In genomic region chr17:76948301-76948700, GRCh38 we compare ENCODE assay signal across 20 cellular contexts.
DNase-seq lines count a peak whose midpoint lies in the region; ATAC-seq and TF ChIP-seq lines count a peak whose summit lies in the region.
"Had no signal": no experiment of that assay in that cellular context is flagged by ENCODE, and none has a peak within 500 bp of the region (broad histone marks: within the 10 kb centered on the region; RNA-seq: fewer than 3 reads in every experiment).

No MANE protein-coding gene starts in this region.

- H3K14ac ChIP-seq in neuronal stem cell (ENCODE audit: low read length), result no peak overlapping the region

- no peak for TF ChIP-seq EP300 in upper lobe of left lung (IDR thresholded peaks at IDR 0.05)
- no peak for TF ChIP-seq EP300 in SK-N-SH (IDR thresholded peaks at IDR 0.05; ENCODE audit: borderline replicate concordance in 1 of 2, low read depth in 1 of 2, low read length in 1 of 2)

- no peak overlapping the region for H4K91ac ChIP-seq in neuronal stem cell (ENCODE audit: low read depth, low read length, poor library complexity)

- no peaks in the 10 kb centered on the region for H3F3A ChIP-seq in SK-N-SH (replicated peaks; ENCODE audit: insufficient read depth)

- H3K36me3 ChIP-seq in BLaER1 (peaks cover 69% of the 10 kb centered on the region), H7 (replicated peaks; ENCODE audit: control insufficient read depth, insufficient read depth, low read length) (no peaks in the 10 kb centered on the region), neuronal stem cell (replicated peaks in 1 of 2; ENCODE audit: control insufficient read depth in 2 of 2, insufficient read depth in 2 of 2, low read length in 2 of 2) (peaks cover 2 to 35% of the 10 kb centered on the region in 2 donors), upper lobe of left lung (no peaks in the 10 kb centered on the region), SK-N-SH (replicated peaks in 1 of 2; ENCODE audit: control insufficient read depth in 1 of 2, insufficient read depth in 2 of 2, low read length in 1 of 2) (no peaks in the 10 kb centered on the region)

- TF ChIP-seq POLR2A in upper lobe of left lung (IDR thresholded peaks at IDR 0.05), result no peak

- H3K9ac ChIP-seq in BLaER1 (no peak overlapping the region), neuronal stem cell (ENCODE audit: low read depth, low read length, poor library complexity) (no peak overlapping the region), SK-N-SH (no peak overlapping the region)
- H3K9ac ChIP-seq: GM23248 had no signal

- TF ChIP-seq CTCF in GM10248 (IDR thresholded peaks at IDR 0.05; ENCODE audit: control extremely low read depth, extremely low read depth, low read depth, missing control alignments) (no peak), upper lobe of left lung (IDR thresholded peaks at IDR 0.05) (no peak), SK-N-SH (IDR thresholded peaks at IDR 0.05) (no peak)

- DNase-seq in H7 (peak; percentile 55), neuronal stem cell (ENCODE audit: low spot score) (no peak), GM10248 (ENCODE audit: extremely low spot score) (no peak), NOMO-1 treated with DMSO at 0.1 percent for 48 hours (lab: John Stamatoyannopoulos, UW; ENCODE audit: unreplicated experiment) (no peak), upper lobe of left lung (no peak), SK-N-SH (no peak)
- DNase-seq: Caco-2; CD4-positive, CD25-positive, alpha-beta regulatory T cell; CD8-positive, alpha-beta T cell; DMS 273 treated with DMSO at 0.1 percent for 48 hours; DMS79; EL; GDM1; GM23248; H9; HFFc6 had no signal

- no peak for TF ChIP-seq RAD21 in SK-N-SH (IDR thresholded peaks at IDR 0.05; ENCODE audit: low read length)

- H3K4ac ChIP-seq in neuronal stem cell (ENCODE audit: low read length), result no peak overlapping the region

- H3K4me1 ChIP-seq in BLaER1 (peaks cover 48% of the 10 kb centered on the region), neuronal stem cell (ENCODE audit: control insufficient read depth in 2 of 2, insufficient read depth in 1 of 2, low read depth in 1 of 2, low read length in 2 of 2) (peaks cover 0 to 15% of the 10 kb centered on the region in 2 donors), upper lobe of left lung (no peaks in the 10 kb centered on the region), SK-N-SH (ENCODE audit: control insufficient read depth in 1 of 2, insufficient read depth in 2 of 2, low read depth in 1 of 2, low read length in 1 of 2) (peaks cover 0 to 11% of the 10 kb centered on the region in 2 experiments; a peak in 1 of 4 replicates)
- H3K4me1 ChIP-seq: Caco-2 had no signal

- H2BK5ac ChIP-seq in neuronal stem cell (ENCODE audit: low read length), result peak overlapping the region; percentile 48

- H3K4me2 ChIP-seq in BLaER1 (no peak overlapping the region), neuronal stem cell (ENCODE audit: insufficient read depth, low read length, poor library complexity, severe bottlenecking) (no peak overlapping the region), SK-N-SH (no peak overlapping the region)

- H3K79me1 ChIP-seq in neuronal stem cell (ENCODE audit: low read depth, low read length), result no peaks in the 10 kb centered on the region

- no peak overlapping the region for H4K8ac ChIP-seq in neuronal stem cell (ENCODE audit: low read depth, low read length)

- H3K18ac ChIP-seq in neuronal stem cell (ENCODE audit: low read length), result no peak overlapping the region

- H3K23ac ChIP-seq in neuronal stem cell (ENCODE audit: low read depth, low read length, poor library complexity), result no peak overlapping the region

- no peak overlapping the region for H2AK5ac ChIP-seq in neuronal stem cell (ENCODE audit: low read depth, low read length)

- H3K9me3 ChIP-seq in BLaER1 (no peaks in the 10 kb centered on the region), neuronal stem cell (replicated peaks in 1 of 2; ENCODE audit: control insufficient read depth in 2 of 2, insufficient read depth in 1 of 2, low read depth in 1 of 2, low read length in 2 of 2) (no peaks in the 10 kb centered on the region), upper lobe of left lung (no peaks in the 10 kb centered on the region), SK-N-SH (no peaks in the 10 kb centered on the region)
- H3K9me3 ChIP-seq: Caco-2 had no signal

- no CpG with 5 or more reads among the region's 10 CpGs for WGBS in neuronal stem cell (ENCODE audit: extremely low coverage in 2 of 2, insufficient read length in 2 of 2, insufficient replicate concordance in 1 of 2), 2 donors
- WGBS in upper lobe of left lung, 2 donors, result 95 to 100% methylated on average over 1 to 9 of the region's 10 CpGs
- WGBS in SK-N-SH (ENCODE audit: low lambda C conversion rate), result 100% methylated on average over 3 of the region's 10 CpGs

- POLR2A ChIA-PET in GM10248 (lab: Yijun Ruan, JAX), result no interaction called here
- POLR2A ChIA-PET in SK-N-SH (lab: Yijun Ruan, JAX), result no interaction called here

- no peak overlapping the region for H3K4me3 ChIP-seq in BLaER1
- H3K4me3 ChIP-seq in H7 (ENCODE audit: insufficient read depth, low read depth, low read length), result no peak overlapping the region
- H3K4me3 ChIP-seq in neuronal stem cell (ENCODE audit: low read length in 2 of 2), result no peak overlapping the region
- no peak overlapping the region for H3K4me3 ChIP-seq in upper lobe of left lung
- H3K4me3 ChIP-seq in SK-N-SH (ENCODE audit: low read depth in 2 of 2, low read length in 1 of 2), result no peak overlapping the region
- H3K4me3 ChIP-seq: GM23248 had no signal

- H2BK120ac ChIP-seq in neuronal stem cell (ENCODE audit: low read depth, low read length), result no peak overlapping the region

- H3K27me3 ChIP-seq in BLaER1 (no peaks in the 10 kb centered on the region), H7 (ENCODE audit: control insufficient read depth, insufficient read depth, low read length) (no peaks in the 10 kb centered on the region), neuronal stem cell (ENCODE audit: control insufficient read depth in 3 of 3, insufficient read depth in 3 of 3, low read depth in 1 of 3, low read length in 3 of 3) (no peaks in the 10 kb centered on the region), upper lobe of left lung (no peaks in the 10 kb centered on the region), SK-N-SH (ENCODE audit: insufficient read depth) (no peaks in the 10 kb centered on the region)

- 0 out of 2 replicates have a peak overlapping the region, but pooled peaks have one; percentile 26 for H3K27ac ChIP-seq in BLaER1
- peak overlapping the region; percentile 55 for H3K27ac ChIP-seq in angular gyrus (ENCODE audit: low read depth, low read length)
- H3K27ac ChIP-seq in neuronal stem cell (replicated peaks; ENCODE audit: low read length), result no peak overlapping the region
- no peak overlapping the region for H3K27ac ChIP-seq in upper lobe of left lung
- no peak overlapping the region for H3K27ac ChIP-seq in SK-N-SH (ENCODE audit: low read depth in 2 of 2, low read length in 1 of 2)
- H3K27ac ChIP-seq: C4-2B, GM23248 had no signal

- CTCF ChIA-PET in GM10248 (lab: Yijun Ruan, JAX), result no interaction called here
- CTCF ChIA-PET in SK-N-SH (lab: Yijun Ruan, JAX), result interaction anchor here (1.2 to 1.5 kb wide), 2 partner anchors 108 to 132 kb away, joined by 3 read pairs; no protein-coding TSS in a partner anchor

- peaks cover 26% of the 10 kb centered on the region for H4K20me1 ChIP-seq in BLaER1
- H4K20me1 ChIP-seq in SK-N-SH (ENCODE audit: insufficient read depth), result no peaks in the 10 kb centered on the region

- H3K9me2 ChIP-seq in SK-N-SH, result no peaks in the 10 kb centered on the region

- no peak overlapping the region for H2BK15ac ChIP-seq in neuronal stem cell (ENCODE audit: low read length)

- ATAC-seq in upper lobe of left lung (ENCODE audit: low FRiP score in 2 of 2), result no peak
- ATAC-seq: CD8-positive, alpha-beta T cell; HCT116 had no signal

- H2AFZ ChIP-seq in neuronal stem cell (ENCODE audit: low read length), result no peak overlapping the region
- no peak overlapping the region for H2AFZ ChIP-seq in SK-N-SH (ENCODE audit: low read depth)
- H2AFZ ChIP-seq: GM23248 had no signal

- H2BK12ac ChIP-seq in neuronal stem cell (ENCODE audit: low read length), result no peak overlapping the region

- no peaks in the 10 kb centered on the region for H3K79me2 ChIP-seq in SK-N-SH (ENCODE audit: insufficient read depth)

TF ChIP-seq in SK-N-SH, 30 proteins besides CTCF, POLR2A, EP300 and RAD21 (continues in another document):
- TF ChIP-seq, protein P1, sequence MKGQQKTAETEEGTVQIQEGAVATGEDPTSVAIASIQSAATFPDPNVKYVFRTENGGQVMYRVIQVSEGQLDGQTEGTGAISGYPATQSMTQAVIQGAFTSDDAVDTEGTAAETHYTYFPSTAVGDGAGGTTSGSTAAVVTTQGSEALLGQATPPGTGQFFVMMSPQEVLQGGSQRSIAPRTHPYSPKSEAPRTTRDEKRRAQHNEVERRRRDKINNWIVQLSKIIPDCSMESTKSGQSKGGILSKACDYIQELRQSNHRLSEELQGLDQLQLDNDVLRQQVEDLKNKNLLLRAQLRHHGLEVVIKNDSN (IDR thresholded peaks at IDR 0.05; ENCODE audit: borderline replicate concordance, low read depth), result no peak
- TF ChIP-seq EZH2phosphoT487 (IDR thresholded peaks at IDR 0.05; ENCODE audit: borderline replicate concordance, low read depth), result no peak
- no peak for TF ChIP-seq MXI1 (IDR thresholded peaks at IDR 0.05; ENCODE audit: low read depth, low read length)
- no peak for TF ChIP-seq FOXM1 (IDR thresholded peaks at IDR 0.05; ENCODE audit: low read depth)
- TF ChIP-seq TCF12 (IDR thresholded peaks at IDR 0.05), result no peak
- TF ChIP-seq REST (IDR thresholded peaks at IDR 0.05; ENCODE audit: low read depth, low read length), result no peak

Comparison
In these comparisons a context has a peak if more than half of its experiments do, and no peak if none do; other contexts are left out.
1. H3K27ac ChIP-seq: peak in BLaER1 (single experiment) and angular gyrus (single experiment); none in neuronal stem cell (single experiment), upper lobe of left lung (0 of 4) and SK-N-SH (0 of 2).